In genomic region chr1:12496154-12496961, GRCh38 we compare ENCODE assay signal across 1 cellular context.
TF ChIP-seq lines count a peak whose summit lies in the region.

No MANE protein-coding gene starts in this region.

TF ChIP-seq in K562, 482 proteins besides CTCF, POLR2A, EP300 and RAD21 (continued from another document and continues in another):
- TF ChIP-seq ZBTB11 (CRISPR knock-in tag; IDR thresholded peaks at IDR 0.05) (no peak; a peak in 1 of 6 replicates), BRD9 (IDR thresholded peaks at IDR 0.05; ENCODE audit: low read depth, partially characterized antibody) (peak; percentile 42), MTA1 (IDR thresholded peaks at IDR 0.05; ENCODE audit: borderline replicate concordance) (0 out of 2 replicates have a peak, but pooled peaks have one; percentile 20), RBM22 (IDR thresholded peaks at IDR 0.05; ENCODE audit: low read depth, low read length, poor library complexity, severe bottlenecking) (no peak), EP400 (IDR thresholded peaks at IDR 0.05) (peak; percentile 44; the same call in 1 of the 2 replicates), MTA2 (IDR thresholded peaks at IDR 0.05; ENCODE audit: low read depth) (0 out of 2 replicates have a peak, but pooled peaks have one; percentile 16), STAT5A (IDR thresholded peaks at IDR 0.05; ENCODE audit: borderline replicate concordance, low read length) (peak; percentile 39; the same call in 1 of the 2 replicates), ZHX1 (conservative IDR thresholded peaks at IDR 0.05; ENCODE audit: low read length) (no peak), SMAD4 (CRISPR knock-in tag; conservative IDR thresholded peaks at IDR 0.05) (peak; percentile 81), SPI1 (IDR thresholded peaks at IDR 0.05; ENCODE audit: borderline replicate concordance, low read depth, low read length) (no peak), RB1 (IDR thresholded peaks at IDR 0.05; ENCODE audit: low read depth) (no peak), RBM15 (IDR thresholded peaks at IDR 0.05; ENCODE audit: insufficient read depth, low read length) (no peak), HOXB6 (CRISPR knock-in tag; IDR thresholded peaks at IDR 0.05; ENCODE audit: borderline replicate concordance) (no peak), ATF1 (CRISPR knock-in tag; IDR thresholded peaks at IDR 0.05) (no peak), ATF1 (tag; IDR thresholded peaks at IDR 0.05) (no peak), HNRNPK (IDR thresholded peaks at IDR 0.05; ENCODE audit: low read depth, low read length, poor library complexity, severe bottlenecking) (no peak), JUN (IDR thresholded peaks at IDR 0.05; ENCODE audit: borderline replicate concordance, low read depth, low read length) (no peak), JUN (CRISPR knock-in tag; IDR thresholded peaks at IDR 0.05; ENCODE audit: borderline replicate concordance) (0 out of 2 replicates have a peak, but pooled peaks have one; percentile 8), ZBTB8A (IDR thresholded peaks at IDR 0.05; ENCODE audit: partially characterized antibody) (peak; percentile 46), ZNF592 (IDR thresholded peaks at IDR 0.05) (peak; percentile 91), RBM34 (IDR thresholded peaks at IDR 0.05; ENCODE audit: borderline replicate concordance, insufficient read depth, low read length) (no peak), HOMEZ (CRISPR knock-in tag; IDR thresholded peaks at IDR 0.05) (no peak), MTA3 (IDR thresholded peaks at IDR 0.05; ENCODE audit: borderline replicate concordance) (peak; percentile 67; the same call in 1 of the 2 replicates), HEY1 (CRISPR knock-in tag; IDR thresholded peaks at IDR 0.05; ENCODE audit: borderline replicate concordance) (no peak), CBFA2T3 (IDR thresholded peaks at IDR 0.05) (peak; percentile 38; the same call in 1 of the 2 replicates), NR4A1 (CRISPR knock-in tag; IDR thresholded peaks at IDR 0.05) (no peak), NR4A1 (tag; IDR thresholded peaks at IDR 0.05) (peak; percentile 33; the same call in 1 of the 2 replicates), ATF3 (IDR thresholded peaks at IDR 0.05) (peak; percentile 6; the same call in 1 of the 2 replicates), ATF3 (CRISPR knock-in tag; conservative IDR thresholded peaks at IDR 0.05) (no peak), NBN (IDR thresholded peaks at IDR 0.05; ENCODE audit: low read depth) (peak; percentile 48; the same call in 1 of the 2 replicates), TEAD1 (CRISPR knock-in tag; IDR thresholded peaks at IDR 0.05) (0 out of 4 replicates have a peak, but pooled peaks have one; percentile 3 to 50), TEAD4 (IDR thresholded peaks at IDR 0.05; ENCODE audit: low read length) (peak; percentile 62; the same call in 1 of the 2 replicates), TEAD4 (CRISPR knock-in tag; IDR thresholded peaks at IDR 0.05; ENCODE audit: borderline replicate concordance) (no peak), NFIC (IDR thresholded peaks at IDR 0.05) (0 out of 2 replicates have a peak, but pooled peaks have one; percentile 29), DPF2 (IDR thresholded peaks at IDR 0.05) (peak; percentile 59; the same call in 1 of the 2 replicates), HNRNPLL (IDR thresholded peaks at IDR 0.05; ENCODE audit: low read depth, low read length, poor library complexity, severe bottlenecking) (peak; percentile 5), ZNF3 (CRISPR knock-in tag; IDR thresholded peaks at IDR 0.05) (no peak), FOXK2 (conservative IDR thresholded peaks at IDR 0.05 in 1 of 2, IDR thresholded peaks at IDR 0.05 in 1 of 2; ENCODE audit: low read depth in 2 of 2) (peak; percentile 69 to 78), SMARCE1 (IDR thresholded peaks at IDR 0.05) (peak; percentile 44; the same call in 1 of the 2 replicates), HDGF (IDR thresholded peaks at IDR 0.05) (peak; percentile 66), TOE1 (IDR thresholded peaks at IDR 0.05; ENCODE audit: borderline replicate concordance) (peak; percentile 27; the same call in 1 of the 2 replicates), TOE1 (CRISPR knock-in tag; IDR thresholded peaks at IDR 0.05; ENCODE audit: borderline replicate concordance, low read depth) (no peak), C11orf30 (IDR thresholded peaks at IDR 0.05; ENCODE audit: low read depth) (peak; percentile 32; the same call in 1 of the 2 replicates), TAF9B (IDR thresholded peaks at IDR 0.05; ENCODE audit: partially characterized antibody) (peak; percentile 51), LEF1 (IDR thresholded peaks at IDR 0.05) (peak; percentile 41; the same call in 1 of the 2 replicates), ZNF239 (CRISPR knock-in tag; IDR thresholded peaks at IDR 0.05) (no peak), CTBP1 (IDR thresholded peaks at IDR 0.05; ENCODE audit: borderline replicate concordance) (no peak), GATAD2A (IDR thresholded peaks at IDR 0.05) (0 out of 2 replicates have a peak, but pooled peaks have one; percentile 74), ZBTB2 (IDR thresholded peaks at IDR 0.05) (peak; percentile 36; the same call in 1 of the 2 replicates), SRSF3 (IDR thresholded peaks at IDR 0.05; ENCODE audit: insufficient read depth, low read length) (no peak), NFE2 (IDR thresholded peaks at IDR 0.05; ENCODE audit: low read depth) (no peak; the same call in 1 of the 2 replicates), KDM1A (IDR thresholded peaks at IDR 0.05) (peak in 1 of 2 experiments; percentile 92; a peak in 2 of 4 replicates), CREB5 (CRISPR knock-in tag; IDR thresholded peaks at IDR 0.05) (no peak), ZFX (CRISPR knock-in tag; IDR thresholded peaks at IDR 0.05) (peak; percentile 62), STAT5B (CRISPR knock-in tag; IDR thresholded peaks at IDR 0.05) (no peak), JUND (IDR thresholded peaks at IDR 0.05; ENCODE audit: borderline replicate concordance, low read depth, low read length) (0 out of 2 replicates have a peak, but pooled peaks have one; percentile 17), JUND (tag; IDR thresholded peaks at IDR 0.05; ENCODE audit: borderline replicate concordance, low read depth, low read length) (peak; percentile 64; the same call in 1 of the 3 replicates)
